Comparison of ENCODE assay signal across 1 cellular context in the genomic region with DNA sequence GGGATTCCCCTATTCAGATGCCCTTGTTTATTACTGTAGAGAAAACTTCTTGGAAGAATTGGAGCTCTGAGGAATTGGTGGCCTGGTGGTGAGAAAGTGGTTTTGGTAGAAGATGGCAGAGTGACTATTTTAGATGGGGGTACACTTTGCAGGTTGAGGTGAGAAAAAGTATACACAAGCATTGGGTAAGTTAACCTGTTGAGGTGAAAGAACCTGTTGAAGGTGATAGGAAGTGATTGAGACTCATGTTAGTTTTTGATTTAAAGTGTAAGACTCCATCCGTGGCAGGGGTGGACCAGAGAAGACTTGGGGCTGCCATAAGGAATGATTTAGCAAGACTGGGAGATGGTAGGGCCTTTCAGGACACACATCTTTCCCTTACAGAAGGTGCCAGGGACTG.
TF ChIP-seq lines count a peak whose summit lies in the region.

No MANE protein-coding gene starts in this region.

TF ChIP-seq in GM23338, 12 proteins besides CTCF, POLR2A, EP300 and RAD21 (continued from another document):
- TF ChIP-seq, protein P1, sequence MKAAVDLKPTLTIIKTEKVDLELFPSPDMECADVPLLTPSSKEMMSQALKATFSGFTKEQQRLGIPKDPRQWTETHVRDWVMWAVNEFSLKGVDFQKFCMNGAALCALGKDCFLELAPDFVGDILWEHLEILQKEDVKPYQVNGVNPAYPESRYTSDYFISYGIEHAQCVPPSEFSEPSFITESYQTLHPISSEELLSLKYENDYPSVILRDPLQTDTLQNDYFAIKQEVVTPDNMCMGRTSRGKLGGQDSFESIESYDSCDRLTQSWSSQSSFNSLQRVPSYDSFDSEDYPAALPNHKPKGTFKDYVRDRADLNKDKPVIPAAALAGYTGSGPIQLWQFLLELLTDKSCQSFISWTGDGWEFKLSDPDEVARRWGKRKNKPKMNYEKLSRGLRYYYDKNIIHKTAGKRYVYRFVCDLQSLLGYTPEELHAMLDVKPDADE (IDR thresholded peaks at IDR 0.05): no peak
- TF ChIP-seq ZNF114 (CRISPR knock-in tag; IDR thresholded peaks at IDR 0.05): no peak
- TF ChIP-seq, protein P2, sequence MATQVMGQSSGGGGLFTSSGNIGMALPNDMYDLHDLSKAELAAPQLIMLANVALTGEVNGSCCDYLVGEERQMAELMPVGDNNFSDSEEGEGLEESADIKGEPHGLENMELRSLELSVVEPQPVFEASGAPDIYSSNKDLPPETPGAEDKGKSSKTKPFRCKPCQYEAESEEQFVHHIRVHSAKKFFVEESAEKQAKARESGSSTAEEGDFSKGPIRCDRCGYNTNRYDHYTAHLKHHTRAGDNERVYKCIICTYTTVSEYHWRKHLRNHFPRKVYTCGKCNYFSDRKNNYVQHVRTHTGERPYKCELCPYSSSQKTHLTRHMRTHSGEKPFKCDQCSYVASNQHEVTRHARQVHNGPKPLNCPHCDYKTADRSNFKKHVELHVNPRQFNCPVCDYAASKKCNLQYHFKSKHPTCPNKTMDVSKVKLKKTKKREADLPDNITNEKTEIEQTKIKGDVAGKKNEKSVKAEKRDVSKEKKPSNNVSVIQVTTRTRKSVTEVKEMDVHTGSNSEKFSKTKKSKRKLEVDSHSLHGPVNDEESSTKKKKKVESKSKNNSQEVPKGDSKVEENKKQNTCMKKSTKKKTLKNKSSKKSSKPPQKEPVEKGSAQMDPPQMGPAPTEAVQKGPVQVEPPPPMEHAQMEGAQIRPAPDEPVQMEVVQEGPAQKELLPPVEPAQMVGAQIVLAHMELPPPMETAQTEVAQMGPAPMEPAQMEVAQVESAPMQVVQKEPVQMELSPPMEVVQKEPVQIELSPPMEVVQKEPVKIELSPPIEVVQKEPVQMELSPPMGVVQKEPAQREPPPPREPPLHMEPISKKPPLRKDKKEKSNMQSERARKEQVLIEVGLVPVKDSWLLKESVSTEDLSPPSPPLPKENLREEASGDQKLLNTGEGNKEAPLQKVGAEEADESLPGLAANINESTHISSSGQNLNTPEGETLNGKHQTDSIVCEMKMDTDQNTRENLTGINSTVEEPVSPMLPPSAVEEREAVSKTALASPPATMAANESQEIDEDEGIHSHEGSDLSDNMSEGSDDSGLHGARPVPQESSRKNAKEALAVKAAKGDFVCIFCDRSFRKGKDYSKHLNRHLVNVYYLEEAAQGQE (IDR thresholded peaks at IDR 0.05; ENCODE audit: unreplicated experiment): no peak
